24 cellular contexts compared by ENCODE assay signal in genomic region chr6:148140772-148141557, GRCh38.
DNase-seq lines count a peak whose midpoint lies in the region; ATAC-seq, FAIRE-seq and TF ChIP-seq lines count a peak whose summit lies in the region.
"Had no signal": no experiment of that assay in that cellular context is flagged by ENCODE, and none has a peak within 500 bp of the region (broad histone marks: within the 10 kb centered on the region; RNA-seq: fewer than 3 reads in every experiment).

No MANE protein-coding gene starts in this region.

- TF ChIP-seq EP300 in A549 (IDR thresholded peaks at IDR 0.05) = peak; percentile 43 to 53; a peak in 1 of 5 replicates

- H3K27ac ChIP-seq in A549 = peak overlapping the region; percentile 72 to 79
- H3K27ac ChIP-seq in GM23248 = no peak overlapping the region
- peak overlapping the region; percentile 84 for H3K27ac ChIP-seq in SJSA1
- H3K27ac ChIP-seq in left lung = no peak overlapping the region
- H3K27ac ChIP-seq: C4-2B, sigmoid colon, uterus had no signal

- H3K27me3 ChIP-seq in GM23248 (replicated peaks; ENCODE audit: insufficient read depth) (peaks cover 6% of the 10 kb centered on the region; the same call in 1 of the 2 replicates), SJSA1 (replicated peaks) (no peaks in the 10 kb centered on the region), left lung (no peaks in the 10 kb centered on the region)
- H3K27me3 ChIP-seq: sigmoid colon, uterus had no signal

- peak; percentile 56 for FAIRE-seq in A549 (lab: Jason Lieb, UNC)
- FAIRE-seq: frontal cortex, GM12892, TTC549 had no signal

- peak; percentile 74 to 86 for ATAC-seq in A549
- ATAC-seq in GM18867 (IDR thresholded peaks at IDR 0.05; ENCODE audit: unreplicated experiment) = no peak
- no peak for ATAC-seq in left lung
- ATAC-seq: activated CD4-positive, alpha-beta T cell treated with anti-CD3 and anti-CD28 coated beads for 36 hours; effector memory CD8-positive, alpha-beta T cell; Right ventricle myocardium inferior; stimulated activated memory B cell treated with anti-CD40 and anti-IgM and Interleukin-4, amounts not matched to agents 10 μg/mL and 1 μg/mL and 100 μg/mL, for 72 hours had no signal

- DNase-seq in A549 (ENCODE audit: low read depth in 1 of 2, low spot score in 1 of 2) = peak; percentile 20 to 76
- peak; percentile 19 for DNase-seq in GM23248
- DNase-seq in SJSA1 (ENCODE audit: low read depth in 1 of 2, low spot score in 2 of 2) = peak; percentile 75 to 77
- peak; percentile 9 for DNase-seq in fibroblast of mammary gland (ENCODE audit: low read depth)
- DNase-seq in left lung = no peak
- DNase-seq in dermis blood vessel endothelial cell = no peak
- no peak for DNase-seq in NCI-H2107 treated with DMSO at 0.1 percent for 48 hours (lab: John Stamatoyannopoulos, UW; ENCODE audit: unreplicated experiment)
- DNase-seq: activated CD4-positive, alpha-beta T cell treated with anti-CD3 and anti-CD28 coated beads for 36 hours; DMS 273 treated with DMSO at 0.1 percent for 48 hours; effector memory CD8-positive, alpha-beta T cell; H7; mesenchymal stem cell; naive B cell; NCI-H1436; NCI-H526 treated with DMSO at 0.1 percent for 48 hours; sigmoid colon; uterus had no signal

- H3K9me3 ChIP-seq in A549 (peaks cover 11% of the 10 kb centered on the region; the same call in 1 of the 3 replicates), GM23248 (ENCODE audit: low read depth) (no peaks in the 10 kb centered on the region), SJSA1 (replicated peaks) (no peaks in the 10 kb centered on the region), left lung (peaks cover 0 to 10% of the 10 kb centered on the region in 2 donors)
- H3K9me3 ChIP-seq: sigmoid colon, uterus had no signal

- TF ChIP-seq RAD21 in A549 (conservative IDR thresholded peaks at IDR 0.05 in 1 of 2, IDR thresholded peaks at IDR 0.05 in 1 of 2) = no peak

- POLR2A ChIA-PET in A549 (lab: Yijun Ruan, JAX) = no interaction called here

- no peaks in the 10 kb centered on the region for H3K9me2 ChIP-seq in GM23248 (ENCODE audit: insufficient read depth)

- H3K36me3 ChIP-seq in GM23248 (ENCODE audit: low read depth) (no peaks in the 10 kb centered on the region), SJSA1 (no peaks in the 10 kb centered on the region; the same call in 1 of the 2 replicates), left lung (no peaks in the 10 kb centered on the region)
- H3K36me3 ChIP-seq: sigmoid colon, uterus had no signal

- no peak overlapping the region for H3K4me3 ChIP-seq in A549
- no peak overlapping the region for H3K4me3 ChIP-seq in GM23248
- no peak overlapping the region for H3K4me3 ChIP-seq in SJSA1
- no peak overlapping the region for H3K4me3 ChIP-seq in fibroblast of mammary gland (ENCODE audit: control insufficient read depth, low read depth, low read length)
- no peak overlapping the region for H3K4me3 ChIP-seq in left lung
- H3K4me3 ChIP-seq: sigmoid colon, uterus had no signal

- intact Hi-C loops in left lung (cut with DNase I) = no loop called here

- H3K9ac ChIP-seq in GM23248 = no peak overlapping the region

- H3F3A ChIP-seq in GM23248 (ENCODE audit: insufficient read depth) = no peaks in the 10 kb centered on the region

- 2% methylated on average over 5 of the region's 5 CpGs for WGBS in A549 (ENCODE audit: missing lambda C conversion rate)
- 66 to 74% methylated on average over 5 of the region's 5 CpGs for WGBS in GM23248 (ENCODE audit: low coverage in 1 of 2, low lambda C conversion rate in 2 of 2, missing lambda C conversion rate in 2 of 2), 2 experiments

- no peak for TF ChIP-seq POLR2A in A549 (IDR thresholded peaks at IDR 0.05; ENCODE audit: low read length)

- no peak for TF ChIP-seq CTCF in A549 (IDR thresholded peaks at IDR 0.05)
- TF ChIP-seq CTCF in fibroblast of mammary gland (conservative IDR thresholded peaks at IDR 0.05; ENCODE audit: control insufficient read depth, insufficient read depth, low read depth, low read length) = no peak
- no peak for TF ChIP-seq CTCF in left lung (IDR thresholded peaks at IDR 0.05)

- H4K20me1 ChIP-seq in GM23248 (ENCODE audit: insufficient read depth) = no peaks in the 10 kb centered on the region

- in situ Hi-C loops in GM23248 (cut with MboI) = no loop called here

- CTCF ChIA-PET in A549 (lab: Yijun Ruan, JAX) = no interaction called here

- H3K4me1 ChIP-seq in A549 (peaks cover 12% of the 10 kb centered on the region), GM23248 (ENCODE audit: insufficient read depth) (no peaks in the 10 kb centered on the region; the same call in 1 of the 2 replicates), SJSA1 (replicated peaks) (peaks cover 19% of the 10 kb centered on the region), left lung (no peaks in the 10 kb centered on the region)
- H3K4me1 ChIP-seq: sigmoid colon, uterus had no signal

- no peak overlapping the region for H2AFZ ChIP-seq in GM23248

- H3K4me2 ChIP-seq in A549 (peak overlapping the region; percentile 64), GM23248 (ENCODE audit: unreplicated experiment) (no peak overlapping the region)

- H3K79me2 ChIP-seq in GM23248 (ENCODE audit: insufficient read depth) = no peaks in the 10 kb centered on the region

TF ChIP-seq in A549, 52 proteins besides CTCF, POLR2A, EP300 and RAD21 (continues in another document):
- TF ChIP-seq ESRRA (IDR thresholded peaks at IDR 0.05; ENCODE audit: borderline replicate concordance, low read length) (no peak), CHD4 (IDR thresholded peaks at IDR 0.05; ENCODE audit: borderline replicate concordance) (no peak), NFE2L2 (conservative IDR thresholded peaks at IDR 0.05; ENCODE audit: low read length) (no peak), BCL3 (IDR thresholded peaks at IDR 0.05) (no peak), HOXA7 (CRISPR knock-in tag; IDR thresholded peaks at IDR 0.05) (no peak), MYC (IDR thresholded peaks at IDR 0.05; ENCODE audit: borderline replicate concordance, low read length) (no peak), RCOR1 (IDR thresholded peaks at IDR 0.05; ENCODE audit: low read depth, low read length) (no peak), FOSL2 (IDR thresholded peaks at IDR 0.05) (0 out of 2 replicates have a peak, but pooled peaks have one; percentile 23), FOSL2 (CRISPR knock-in tag; IDR thresholded peaks at IDR 0.05) (peak; percentile 74), EHMT2 (IDR thresholded peaks at IDR 0.05; ENCODE audit: low read depth) (no peak), CBX8 (IDR thresholded peaks at IDR 0.05) (no peak), HEYL (CRISPR knock-in tag; IDR thresholded peaks at IDR 0.05) (no peak), KDM5A (IDR thresholded peaks at IDR 0.05) (no peak), BHLHE40 (IDR thresholded peaks at IDR 0.05; ENCODE audit: low read depth, low read length) (no peak), RNF2 (IDR thresholded peaks at IDR 0.05; ENCODE audit: borderline replicate concordance, low read depth) (no peak), CHD2 (IDR thresholded peaks at IDR 0.05; ENCODE audit: low read length, partially characterized antibody) (no peak), GATA3 (IDR thresholded peaks at IDR 0.05; ENCODE audit: borderline replicate concordance) (peak; percentile 52), FOXS1 (CRISPR knock-in tag; IDR thresholded peaks at IDR 0.05) (no peak), POLR2AphosphoS2 (conservative IDR thresholded peaks at IDR 0.05; ENCODE audit: low read length) (no peak)
- TF ChIP-seq, protein P1, sequence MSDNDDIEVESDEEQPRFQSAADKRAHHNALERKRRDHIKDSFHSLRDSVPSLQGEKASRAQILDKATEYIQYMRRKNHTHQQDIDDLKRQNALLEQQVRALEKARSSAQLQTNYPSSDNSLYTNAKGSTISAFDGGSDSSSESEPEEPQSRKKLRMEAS (IDR thresholded peaks at IDR 0.05) = peak; percentile 14; the same call in 1 of the 2 replicates
- TF ChIP-seq, protein P2, sequence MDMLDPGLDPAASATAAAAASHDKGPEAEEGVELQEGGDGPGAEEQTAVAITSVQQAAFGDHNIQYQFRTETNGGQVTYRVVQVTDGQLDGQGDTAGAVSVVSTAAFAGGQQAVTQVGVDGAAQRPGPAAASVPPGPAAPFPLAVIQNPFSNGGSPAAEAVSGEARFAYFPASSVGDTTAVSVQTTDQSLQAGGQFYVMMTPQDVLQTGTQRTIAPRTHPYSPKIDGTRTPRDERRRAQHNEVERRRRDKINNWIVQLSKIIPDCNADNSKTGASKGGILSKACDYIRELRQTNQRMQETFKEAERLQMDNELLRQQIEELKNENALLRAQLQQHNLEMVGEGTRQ (IDR thresholded peaks at IDR 0.05) = peak; percentile 68
- TF ChIP-seq, protein P3, sequence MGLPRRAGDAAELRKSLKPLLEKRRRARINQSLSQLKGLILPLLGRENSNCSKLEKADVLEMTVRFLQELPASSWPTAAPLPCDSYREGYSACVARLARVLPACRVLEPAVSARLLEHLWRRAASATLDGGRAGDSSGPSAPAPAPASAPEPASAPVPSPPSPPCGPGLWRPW (IDR thresholded peaks at IDR 0.05) = peak; percentile 73
- TF ChIP-seq, protein P4, sequence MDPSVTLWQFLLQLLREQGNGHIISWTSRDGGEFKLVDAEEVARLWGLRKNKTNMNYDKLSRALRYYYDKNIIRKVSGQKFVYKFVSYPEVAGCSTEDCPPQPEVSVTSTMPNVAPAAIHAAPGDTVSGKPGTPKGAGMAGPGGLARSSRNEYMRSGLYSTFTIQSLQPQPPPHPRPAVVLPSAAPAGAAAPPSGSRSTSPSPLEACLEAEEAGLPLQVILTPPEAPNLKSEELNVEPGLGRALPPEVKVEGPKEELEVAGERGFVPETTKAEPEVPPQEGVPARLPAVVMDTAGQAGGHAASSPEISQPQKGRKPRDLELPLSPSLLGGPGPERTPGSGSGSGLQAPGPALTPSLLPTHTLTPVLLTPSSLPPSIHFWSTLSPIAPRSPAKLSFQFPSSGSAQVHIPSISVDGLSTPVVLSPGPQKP (IDR thresholded peaks at IDR 0.05; ENCODE audit: low read depth, low read length) = no peak

Comparison
In these comparisons a context has a peak if more than half of its experiments do, and no peak if none do; other contexts are left out.
1. ATAC-seq: peak in A549 (2 of 2); none in GM18867 (single experiment) and left lung (single experiment).
2. DNase-seq: peak in A549 (2 of 2), GM23248 (single experiment), SJSA1 (2 of 2) and fibroblast of mammary gland (single experiment); none in left lung (0 of 2), dermis blood vessel endothelial cell (single experiment) and NCI-H2107 treated with DMSO at 0.1 percent for 48 hours (single experiment).
3. H3K27ac ChIP-seq: peak in A549 (2 of 2) and SJSA1 (single experiment); none in GM23248 (single experiment) and left lung (0 of 2).